In the genomic region with DNA sequence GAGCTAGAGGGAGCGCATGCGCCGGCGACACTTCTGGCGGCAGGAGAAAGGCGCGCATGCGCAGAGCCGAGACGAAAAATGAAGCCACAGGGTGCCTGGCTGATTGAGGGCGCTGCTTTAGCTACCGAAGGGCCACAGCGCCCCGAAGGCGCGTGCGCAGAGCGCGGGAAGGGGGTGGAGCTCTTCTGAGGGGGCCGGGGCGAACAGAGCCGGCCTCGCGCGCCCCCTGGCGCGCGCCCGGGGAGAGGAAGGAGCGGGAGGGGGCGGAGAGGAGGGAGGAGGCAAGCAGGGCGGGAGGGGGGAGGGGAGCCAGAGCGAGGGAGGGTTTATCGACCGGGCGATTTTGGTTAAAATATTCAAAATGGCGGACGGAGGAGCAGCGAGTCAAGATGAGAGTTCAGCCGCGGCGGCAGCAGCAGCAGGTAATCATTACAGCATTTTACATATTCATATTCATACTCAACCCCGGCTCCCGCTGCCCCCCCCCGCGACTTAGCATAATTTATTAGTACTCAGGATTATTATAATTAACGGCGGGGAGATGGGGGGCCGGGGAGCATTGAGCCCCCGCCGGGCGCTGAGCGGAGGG, we compare ENCODE assay signal across 8 cellular contexts. TPM values are rescaled to one million over a fixed set of nuclear protein-coding genes. Genes with fewer than 3 reads are reported as not detected.
DNase-seq lines count a peak whose midpoint lies in the region; ATAC-seq and TF ChIP-seq lines count a peak whose summit lies in the region.

Gene POU2F1, plus strand, starts transcription at position 350 of the 589 bp plus-strand sequence. Its CDS starts 12 bp downstream, at position 362.

- H3K9me2 ChIP-seq in SU-DHL-6 (replicated peaks; ENCODE audit: insufficient read depth, low read length): no peaks in the 10 kb centered on the region

- H3K9me3 Mint-ChIP-seq in activated naive CD8-positive, alpha-beta T cell treated with anti-CD3 and anti-CD28 coated beads, Interleukin-2, amount 10 ng/mL, durations not matched to agents 7 days and 5 days: peaks cover 3% of the 10 kb centered on the region

- TF ChIP-seq EP300 in ovary (IDR thresholded peaks at IDR 0.05): no peak

- no peaks in the 10 kb centered on the region for H3K27me3 ChIP-seq in SU-DHL-6 (ENCODE audit: low read length)
- no peaks in the 10 kb centered on the region for H3K27me3 ChIP-seq in ovary
- H3K27me3 ChIP-seq in thyroid gland: no peaks in the 10 kb centered on the region

- peak within 1 kb of the TSS; percentile 100 for H3K27ac Mint-ChIP-seq in activated naive CD8-positive, alpha-beta T cell treated with anti-CD3 and anti-CD28 coated beads, Interleukin-2, amount 10 ng/mL, durations not matched to agents 7 days and 5 days

- H3K9ac ChIP-seq in SU-DHL-6 (ENCODE audit: low read length): peak within 1 kb of the TSS; percentile 96

- no peaks in the 10 kb centered on the region for H3K9me3 ChIP-seq in SU-DHL-6 (ENCODE audit: insufficient read depth, low read length)
- no peaks in the 10 kb centered on the region for H3K9me3 ChIP-seq in ovary
- no peaks in the 10 kb centered on the region for H3K9me3 ChIP-seq in thyroid gland

- H3K4me1 ChIP-seq in ovary (ENCODE audit: insufficient read depth) (peaks cover 1% of the 10 kb centered on the region), thyroid gland (peaks cover 0 to 16% of the 10 kb centered on the region in 2 donors)

- peaks cover 5% of the 10 kb centered on the region for H3K36me3 Mint-ChIP-seq in activated naive CD8-positive, alpha-beta T cell treated with anti-CD3 and anti-CD28 coated beads, Interleukin-2, amount 10 ng/mL, durations not matched to agents 7 days and 5 days

- peak within 1 kb of the TSS; percentile 90 for H2AFZ ChIP-seq in SU-DHL-6 (ENCODE audit: low read depth, low read length, severe bottlenecking)

- peaks cover 32% of the 10 kb centered on the region for H3K4me1 Mint-ChIP-seq in activated naive CD8-positive, alpha-beta T cell treated with anti-CD3 and anti-CD28 coated beads, Interleukin-2, amount 10 ng/mL, durations not matched to agents 7 days and 5 days

- WGBS in ovary, 3 donors: 1% methylated on average over 46 to 53 of the region's 53 CpGs
- 0 to 1% methylated on average over 31 to 44 of the region's 53 CpGs for WGBS in thyroid gland, 2 donors

- peak within 1 kb of the TSS; percentile 99 for H3K27ac ChIP-seq in SU-DHL-6 (ENCODE audit: low read depth, low read length)
- H3K27ac ChIP-seq in ovary: peak within 1 kb of the TSS; percentile 88 to 97
- H3K27ac ChIP-seq in thyroid gland: peak within 1 kb of the TSS; percentile 96 to 98 (median 98)

- intact Hi-C loops in Right ventricle myocardium inferior (cut with DNase I) (loop anchor here (1.0 to 5.0 kb wide), 2 partner anchors 154 to 378 kb away; no protein-coding TSS in a partner anchor), ovary (cut with DNase I) (loop anchor here in 1 of 4 donors (5.0 kb wide), 1 partner anchor 332 kb away; the partner anchor contains the start of gene CREG1), thyroid gland (cut with DNase I) (no loop called here)

- peak within 1 kb of the TSS; percentile 94 for H3K4me3 Mint-ChIP-seq in activated naive CD8-positive, alpha-beta T cell treated with anti-CD3 and anti-CD28 coated beads, Interleukin-2, amount 10 ng/mL, durations not matched to agents 7 days and 5 days

- no peaks in the 10 kb centered on the region for H4K20me1 ChIP-seq in SU-DHL-6 (ENCODE audit: low read depth, low read length)

- DNase-seq in NCI-H1105 treated with DMSO at 0.1 percent for 48 hours (lab: John Stamatoyannopoulos, UW) (peak; percentile 99), Right ventricle myocardium inferior (ENCODE audit: missing footprints) (peak; percentile 100), ovary (peak; percentile 99 to 100 (median 99)), thyroid gland (peak; percentile 98)
- DNase-seq in activated naive CD8-positive, alpha-beta T cell treated with anti-CD3 and anti-CD28 coated beads, Interleukin-2, amount 10 ng/mL, durations not matched to agents 7 days and 5 days: peak; percentile 99

- H3F3A ChIP-seq in SU-DHL-6 (ENCODE audit: insufficient read depth): peaks cover 25% of the 10 kb centered on the region

- TF ChIP-seq CTCF in GM12872 (IDR thresholded peaks at IDR 0.05; ENCODE audit: insufficient read depth, low read depth, low read length) (peak; percentile 63), SU-DHL-6 (IDR thresholded peaks at IDR 0.05; ENCODE audit: insufficient read depth, low read length, poor library complexity, severe bottlenecking) (peak; percentile 82), ovary (IDR thresholded peaks at IDR 0.05) (peak; percentile 35 to 64 (median 63)), thyroid gland (IDR thresholded peaks at IDR 0.05) (peak; percentile 15 to 72 (median 40))

- no peaks in the 10 kb centered on the region for H3K36me3 ChIP-seq in SU-DHL-6 (ENCODE audit: low read length)
- no peaks in the 10 kb centered on the region for H3K36me3 ChIP-seq in ovary
- no peaks in the 10 kb centered on the region for H3K36me3 ChIP-seq in thyroid gland

- no peaks in the 10 kb centered on the region for H3K79me2 ChIP-seq in SU-DHL-6 (ENCODE audit: insufficient read depth, low read length)

- peak; percentile 49 for ATAC-seq in HG02678 (IDR thresholded peaks at IDR 0.05; ENCODE audit: unreplicated experiment)
- ATAC-seq in activated naive CD8-positive, alpha-beta T cell treated with anti-CD3 and anti-CD28 coated beads, Interleukin-2, amount 10 ng/mL, durations not matched to agents 7 days and 5 days (ENCODE audit: low read depth): peak; percentile 82
- ATAC-seq in Right ventricle myocardium inferior: peak; percentile 96

- no peaks in the 10 kb centered on the region for H3K27me3 Mint-ChIP-seq in activated naive CD8-positive, alpha-beta T cell treated with anti-CD3 and anti-CD28 coated beads, Interleukin-2, amount 10 ng/mL, durations not matched to agents 7 days and 5 days

- POLR2A ChIA-PET in activated naive CD8-positive, alpha-beta T cell treated with anti-CD3 and anti-CD28 coated beads, Interleukin-2, amount 10 ng/mL, durations not matched to agents 7 days and 5 days (lab: Charles Lee): interaction anchor here (0.6 to 2.3 kb wide), 32 partner anchors 10 to 931 kb away, joined by 3 to 16 read pairs (median 5); partner anchors contain the start of genes CD247, CREG1, DCAF6 and MPC2

- TF ChIP-seq POLR2A in ovary (IDR thresholded peaks at IDR 0.05) (peak; percentile 49), thyroid gland (IDR thresholded peaks at IDR 0.05) (peak in 1 of 2 donors; percentile 79)

- peak within 1 kb of the TSS; percentile 97 for H3K4me2 ChIP-seq in SU-DHL-6 (ENCODE audit: low read depth, low read length, poor library complexity, severe bottlenecking)

- H3K4me3 ChIP-seq in SU-DHL-6 (ENCODE audit: insufficient read depth, low read length, poor library complexity, severe bottlenecking) (peak within 1 kb of the TSS; percentile 93), ovary (peak within 1 kb of the TSS; percentile 94), thyroid gland (replicated peaks in 1 of 3) (peak within 1 kb of the TSS; percentile 47 to 82 (median 60))

RNA-seq across cellular contexts. Expression of gene POU2F1, which starts in this region (rescaled TPM):
- total RNA-seq in activated naive CD8-positive, alpha-beta T cell treated with anti-CD3 and anti-CD28 coated beads, Interleukin-2, amount 10 ng/mL, durations not matched to agents 7 days and 5 days: 10 to 100 TPM; 25.6 to 28.0 TPM
- total RNA-seq in Right ventricle myocardium inferior (7.5 TPM), ovary (10 to 100 TPM; 11.4 to 24.6 (median 20.4) TPM), thyroid gland (10 to 100 TPM; 14.0 to 45.5 (median 19.8) TPM)
- polyA plus RNA-seq in ovary: 1 to 10 TPM; 3.9 to 6.1 TPM

Comparison
In these comparisons a context has a peak if more than half of its experiments do, and no peak if none do; other contexts are left out.
1. Peak in every context shown above with its lines: DNase-seq, ATAC-seq, H3K4me3 ChIP-seq and H3K27ac ChIP-seq.